21 cellular contexts compared by ENCODE assay signal in the genomic region with DNA sequence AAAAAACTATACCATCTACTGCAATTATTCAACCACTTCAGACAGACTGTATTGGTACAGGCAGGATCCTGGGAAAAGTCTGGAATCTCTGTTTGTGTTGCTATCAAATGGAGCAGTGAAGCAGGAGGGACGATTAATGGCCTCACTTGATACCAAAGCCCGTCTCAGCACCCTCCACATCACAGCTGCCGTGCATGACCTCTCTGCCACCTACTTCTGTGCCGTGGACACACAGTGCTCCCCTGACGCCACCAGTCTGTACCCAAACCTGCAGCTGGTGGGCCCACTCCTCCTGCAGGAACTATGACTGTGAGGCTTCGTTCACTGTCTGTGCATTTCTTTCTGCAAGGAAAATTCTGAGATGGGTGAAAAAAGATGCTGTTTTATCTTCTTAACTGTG.
A peak's percentile ranks its signal among the peaks of the same experiment; 100 is the strongest.
DNase-seq lines count a peak whose midpoint lies in the region; ATAC-seq, FAIRE-seq and TF ChIP-seq lines count a peak whose summit lies in the region.
"Had no signal": no experiment of that assay in that cellular context is flagged by ENCODE, and none has a peak within 500 bp of the region (broad histone marks: within the 10 kb centered on the region; RNA-seq: fewer than 3 reads in every experiment).

No MANE protein-coding gene starts in this region.

- POLR2A ChIA-PET in activated CD4-positive, alpha-beta T cell treated with anti-CD3 and anti-CD28 coated beads for 36 hours (lab: Charles Lee) = no interaction called here
- POLR2A ChIA-PET in naive thymus-derived CD4-positive, alpha-beta T cell (lab: Charles Lee) = interaction anchor here (0.9 kb wide), 1 partner anchor 252 kb away, joined by 4 read pairs; no protein-coding TSS in a partner anchor

- no peaks in the 10 kb centered on the region for H3K36me3 ChIP-seq in naive thymus-derived CD4-positive, alpha-beta T cell (ENCODE audit: control insufficient read depth in 2 of 3, insufficient read depth in 3 of 3, low read length in 3 of 3)
- H3K36me3 ChIP-seq: MG63, prostate gland, SJCRH30 had no signal

- no peak for ATAC-seq in activated CD4-positive, alpha-beta T cell treated with anti-CD3 and anti-CD28 coated beads for 36 hours
- no peak for ATAC-seq in naive thymus-derived CD4-positive, alpha-beta T cell

- no peaks in the 10 kb centered on the region for H3K27me3 ChIP-seq in naive thymus-derived CD4-positive, alpha-beta T cell (ENCODE audit: control insufficient read depth in 2 of 2, insufficient read depth in 2 of 2, low read length in 2 of 2)
- H3K27me3 ChIP-seq: MG63 had no signal

- H3K27ac ChIP-seq in naive thymus-derived CD4-positive, alpha-beta T cell (ENCODE audit: low read depth, low read length) = peak overlapping the region; percentile 7
- H3K27ac ChIP-seq: A549, prostate gland, SJCRH30 had no signal

- no peaks in the 10 kb centered on the region for H3K9me3 ChIP-seq in naive thymus-derived CD4-positive, alpha-beta T cell (ENCODE audit: control insufficient read depth in 2 of 3, low read length in 3 of 3)
- H3K9me3 ChIP-seq: A549, MG63, prostate gland, SJCRH30 had no signal

- no peaks in the 10 kb centered on the region for H3K36me3 Mint-ChIP-seq in activated CD4-positive, alpha-beta T cell treated with anti-CD3 and anti-CD28 coated beads for 36 hours (ENCODE audit: low read depth)
- H3K36me3 Mint-ChIP-seq in activated naive CD8-positive, alpha-beta T cell = no peaks in the 10 kb centered on the region
- no peaks in the 10 kb centered on the region for H3K36me3 Mint-ChIP-seq in naive thymus-derived CD4-positive, alpha-beta T cell
- H3K36me3 Mint-ChIP-seq: CD14-positive monocyte, IgD-negative memory B cell had no signal

- FAIRE-seq in GM12892 (lab: Jason Lieb, UNC) = peak; percentile 57
- FAIRE-seq: A549 had no signal

- intact Hi-C loops in activated CD4-positive, alpha-beta T cell treated with anti-CD3 and anti-CD28 coated beads for 36 hours (cut with DNase I, micrococcal nuclease) = loop anchor here in 1 of 2 experiments (5.0 kb wide), 1 partner anchor 268 kb away; no protein-coding TSS in a partner anchor
- intact Hi-C loops in naive thymus-derived CD4-positive, alpha-beta T cell (cut with micrococcal nuclease) = loop anchor here (5.0 to 10.0 kb wide), 2 partner anchors 250 to 253 kb away; no protein-coding TSS in a partner anchor

- TF ChIP-seq POLR2A in GM12892 (IDR thresholded peaks at IDR 0.05; ENCODE audit: low read depth, low read length) = no peak

- H3K9me3 Mint-ChIP-seq in activated CD4-positive, alpha-beta T cell treated with anti-CD3 and anti-CD28 coated beads for 36 hours (ENCODE audit: low read depth) = no peaks in the 10 kb centered on the region
- H3K9me3 Mint-ChIP-seq in activated naive CD8-positive, alpha-beta T cell (ENCODE audit: low read depth) = no peaks in the 10 kb centered on the region
- no peaks in the 10 kb centered on the region for H3K9me3 Mint-ChIP-seq in naive thymus-derived CD4-positive, alpha-beta T cell
- H3K9me3 Mint-ChIP-seq: CD14-positive monocyte, HFFc6, IgD-negative memory B cell had no signal

- H3K4me1 Mint-ChIP-seq in activated CD4-positive, alpha-beta T cell treated with anti-CD3 and anti-CD28 coated beads for 36 hours = no peaks in the 10 kb centered on the region
- no peaks in the 10 kb centered on the region for H3K4me1 Mint-ChIP-seq in activated naive CD8-positive, alpha-beta T cell (ENCODE audit: low read depth)
- H3K4me1 Mint-ChIP-seq in naive thymus-derived CD4-positive, alpha-beta T cell = no peaks in the 10 kb centered on the region
- H3K4me1 Mint-ChIP-seq: CD14-positive monocyte had no signal

- H3K4me3 ChIP-seq in naive thymus-derived CD4-positive, alpha-beta T cell (ENCODE audit: low read length) = no peak overlapping the region
- H3K4me3 ChIP-seq: A549, MG63, prostate gland, SJCRH30 had no signal

- H3K27ac Mint-ChIP-seq in activated CD4-positive, alpha-beta T cell treated with anti-CD3 and anti-CD28 coated beads for 36 hours = peak overlapping the region; percentile 55
- no peak overlapping the region for H3K27ac Mint-ChIP-seq in activated naive CD8-positive, alpha-beta T cell
- peak overlapping the region in 2 of 9 donors; percentile 23 to 42 for H3K27ac Mint-ChIP-seq in naive thymus-derived CD4-positive, alpha-beta T cell
- H3K27ac Mint-ChIP-seq: HFFc6, IgD-negative memory B cell had no signal

- CTCF ChIA-PET in activated CD4-positive, alpha-beta T cell treated with anti-CD3 and anti-CD28 coated beads for 36 hours (lab: Charles Lee) = interaction anchor here (0.5 kb wide), 1 partner anchor 9 kb away, joined by 4 read pairs; no protein-coding TSS in a partner anchor
- CTCF ChIA-PET in naive thymus-derived CD4-positive, alpha-beta T cell (lab: Charles Lee) = no interaction called here

- H3K4me1 ChIP-seq in naive thymus-derived CD4-positive, alpha-beta T cell (ENCODE audit: control insufficient read depth in 2 of 2, insufficient read depth in 2 of 2, low read length in 2 of 2) = no peaks in the 10 kb centered on the region
- H3K4me1 ChIP-seq: A549, prostate gland, SJCRH30 had no signal

- no peaks in the 10 kb centered on the region for H3K27me3 Mint-ChIP-seq in activated CD4-positive, alpha-beta T cell treated with anti-CD3 and anti-CD28 coated beads for 36 hours
- no peaks in the 10 kb centered on the region for H3K27me3 Mint-ChIP-seq in activated naive CD8-positive, alpha-beta T cell
- no peaks in the 10 kb centered on the region for H3K27me3 Mint-ChIP-seq in naive thymus-derived CD4-positive, alpha-beta T cell

- H3K4me3 Mint-ChIP-seq in activated CD4-positive, alpha-beta T cell treated with anti-CD3 and anti-CD28 coated beads for 36 hours = peak overlapping the region; percentile 67
- H3K4me3 Mint-ChIP-seq in activated naive CD8-positive, alpha-beta T cell = peak overlapping the region; percentile 51
- peak overlapping the region; percentile 59 to 79 (median 74) for H3K4me3 Mint-ChIP-seq in naive thymus-derived CD4-positive, alpha-beta T cell
- H3K4me3 Mint-ChIP-seq: CD14-positive monocyte, HFFc6, IgD-negative memory B cell had no signal

- DNase-seq in activated CD4-positive, alpha-beta T cell treated with anti-CD3 and anti-CD28 coated beads for 36 hours = no peak
- DNase-seq in activated CD4-positive, alpha-beta T cell treated with anti-CD3 and anti-CD28 coated beads for 4 hours = no peak
- DNase-seq in GM12892 (ENCODE audit: insufficient read length) = no peak
- no peak for DNase-seq in naive thymus-derived CD4-positive, alpha-beta T cell
- DNase-seq in globus pallidus (ENCODE audit: low spot score) = no peak
- no peak for DNase-seq in RKO (ENCODE audit: low spot score)
- no peak for DNase-seq in NCI-H2081 treated with DMSO at 0.1 percent for 48 hours (lab: John Stamatoyannopoulos, UW)
- DNase-seq: amygdala; foreskin melanocyte; HFFc6; kidney; MG63; NCI-H146; NCI-H774; stimulated activated CD4-positive, alpha-beta T cell treated with anti-CD3 and anti-CD28 coated beads, Interleukin-4, amount 100 ng/mL, for 24 hours had no signal
